ENCODE assay signal across 17 cellular contexts in the genomic region with DNA sequence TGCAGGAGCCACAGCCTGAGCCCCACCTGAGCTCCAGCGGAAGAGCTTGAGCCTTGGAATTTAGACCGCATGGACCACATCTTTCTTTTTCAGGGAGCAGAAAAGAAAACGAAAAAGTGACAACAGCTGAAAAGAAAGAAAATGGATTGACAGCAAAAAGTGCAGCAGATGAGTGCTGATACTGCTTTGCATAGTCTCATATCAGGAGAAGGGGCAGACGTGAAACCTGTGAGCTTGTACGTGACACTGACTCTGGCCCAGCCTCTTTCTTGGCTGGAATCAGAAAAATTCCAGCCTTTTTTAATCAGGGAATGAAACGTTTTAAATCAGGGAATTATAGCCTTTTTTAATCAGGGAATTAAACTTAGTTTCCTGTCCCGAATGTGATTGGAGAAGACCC.
DNase-seq lines count a peak whose midpoint lies in the region; ATAC-seq, FAIRE-seq and TF ChIP-seq lines count a peak whose summit lies in the region.
"Had no signal": no experiment of that assay in that cellular context is flagged by ENCODE, and none has a peak within 500 bp of the region (broad histone marks: within the 10 kb centered on the region; RNA-seq: fewer than 3 reads in every experiment).

No MANE protein-coding gene starts in this region.

- H3K9me2 ChIP-seq in OCI-LY7 (ENCODE audit: insufficient read depth, low read length) = no peaks in the 10 kb centered on the region

- H3K4me3 ChIP-seq in OCI-LY7 (ENCODE audit: low read depth, low read length, poor library complexity, severe bottlenecking) = no peak overlapping the region
- H3K4me3 ChIP-seq: BLaER1 treated with 17β-estradiol and CSF1 and Interleukin-3, amounts not matched to agents 10 nM and 100 nM; GM23338 had no signal

- no peaks in the 10 kb centered on the region for H3K9me3 Mint-ChIP-seq in memory B cell
- H3K9me3 Mint-ChIP-seq: CD8-positive, alpha-beta T cell had no signal

- no peak for TF ChIP-seq POLR2A in GM12891 (IDR thresholded peaks at IDR 0.05; ENCODE audit: low read depth, low read length)

- no peaks in the 10 kb centered on the region for H3K79me2 ChIP-seq in OCI-LY7 (ENCODE audit: insufficient read depth, low read depth, low read length)

- no peaks in the 10 kb centered on the region for H3K36me3 ChIP-seq in OCI-LY7 (ENCODE audit: insufficient read depth, low read length)
- H3K36me3 ChIP-seq: BLaER1 treated with 17β-estradiol and CSF1 and Interleukin-3, amounts not matched to agents 10 nM and 100 nM had no signal

- H3K4me1 Mint-ChIP-seq in memory B cell = peaks cover 6% of the 10 kb centered on the region
- H3K4me1 Mint-ChIP-seq: GM23338 had no signal

- CTCF ChIA-PET in OCI-LY7 (lab: Charles Lee; ENCODE audit: unreplicated experiment) = no interaction called here

- intact Hi-C loops in OCI-LY7 (cut with micrococcal nuclease; ENCODE audit: unreplicated experiment) = no loop called here

- H3K4me1 ChIP-seq in OCI-LY7 (ENCODE audit: insufficient read depth, low read length, poor library complexity, severe bottlenecking) = peaks cover 33% of the 10 kb centered on the region

- peak; percentile 5 for FAIRE-seq in GM12891 (lab: Jason Lieb, UNC)
- FAIRE-seq: H54 had no signal

- peak overlapping the region; percentile 15; the same call in 1 of the 2 replicates for H3K4me2 ChIP-seq in OCI-LY7 (ENCODE audit: low read length)
- H3K4me2 ChIP-seq: BLaER1 treated with 17β-estradiol and CSF1 and Interleukin-3, amounts not matched to agents 10 nM and 100 nM; GM23338 had no signal

- no peak overlapping the region for H3K27ac Mint-ChIP-seq in memory B cell
- H3K27ac Mint-ChIP-seq: B cell; CD8-positive, alpha-beta T cell; GM23338 had no signal

- no peak overlapping the region for H3K27ac ChIP-seq in OCI-LY7 (ENCODE audit: low read depth, low read length, poor library complexity, severe bottlenecking)
- H3K27ac ChIP-seq: BLaER1 treated with 17β-estradiol and CSF1 and Interleukin-3, amounts not matched to agents 10 nM and 100 nM had no signal

- H4K20me1 ChIP-seq in OCI-LY7 (ENCODE audit: insufficient read depth, low read length) = no peaks in the 10 kb centered on the region
- H4K20me1 ChIP-seq: BLaER1 treated with 17β-estradiol and CSF1 and Interleukin-3, amounts not matched to agents 10 nM and 100 nM had no signal

- H2AFZ ChIP-seq in OCI-LY7 (ENCODE audit: low read length) = peak overlapping the region; percentile 71
- H2AFZ ChIP-seq: GM23338 had no signal

- peak overlapping the region; percentile 39 for H3K4me3 Mint-ChIP-seq in memory B cell
- H3K4me3 Mint-ChIP-seq: B cell; CD8-positive, alpha-beta T cell; GM23338 had no signal

- peaks cover 6% of the 10 kb centered on the region for H3K27me3 Mint-ChIP-seq in memory B cell
- H3K27me3 Mint-ChIP-seq: B cell had no signal

- ATAC-seq in GM19351 (IDR thresholded peaks at IDR 0.05; ENCODE audit: unreplicated experiment) (peak; percentile 55), memory B cell (ENCODE audit: low read depth) (no peak), left lobe of liver (no peak)
- ATAC-seq: CD8-positive, alpha-beta T cell; GM23338 had no signal

- H3K36me3 Mint-ChIP-seq in memory B cell = no peaks in the 10 kb centered on the region
- H3K36me3 Mint-ChIP-seq: CD8-positive, alpha-beta T cell had no signal

- no peaks in the 10 kb centered on the region for H3K9me3 ChIP-seq in OCI-LY7 (ENCODE audit: low read length)
- H3K9me3 ChIP-seq: BLaER1 treated with 17β-estradiol and CSF1 and Interleukin-3, amounts not matched to agents 10 nM and 100 nM had no signal

- POLR2A ChIA-PET in OCI-LY7 (lab: Charles Lee) = interaction anchor here (1.2 to 1.7 kb wide), 2 partner anchors 8 to 33 kb away, joined by 5 to 7 read pairs; no protein-coding TSS in a partner anchor

- no peak for DNase-seq in GM12891 (ENCODE audit: insufficient read length, low spot score)
- DNase-seq in OCI-LY7 (ENCODE audit: low spot score) = no peak
- no peak for DNase-seq in memory B cell (ENCODE audit: low spot score in 2 of 2)
- DNase-seq in left lobe of liver (ENCODE audit: low spot score) = no peak
- DNase-seq in epidermal melanocyte (ENCODE audit: insufficient read length, low spot score) = no peak
- no peak for DNase-seq in stimulated activated naive CD4-positive, alpha-beta T cell treated with Interleukin-2 at 50 U/mL for 16 hours (lab: John Stamatoyannopoulos, UW)
- no peak for DNase-seq in SKM-1 treated with dmso at 0.1 percent for 144 hours (lab: John Stamatoyannopoulos, UW; ENCODE audit: unreplicated experiment)
- DNase-seq: Calu3; CD8-positive, alpha-beta T cell; DMS79 treated with DMSO at 0.1 percent for 48 hours; EL; HCEC 1CT had no signal

- BruUV-seq in OCI-LY7 (replicated peaks; lab: Mats Ljungman, UMichigan) = no TSS peak

- TF ChIP-seq CTCF in OCI-LY7 (conservative IDR thresholded peaks at IDR 0.05; ENCODE audit: low read length) = no peak

TF ChIP-seq in GM12891, 5 proteins besides CTCF, POLR2A, EP300 and RAD21:
- peak; percentile 62; the same call in 1 of the 2 replicates for TF ChIP-seq POU2F2 (IDR thresholded peaks at IDR 0.05; ENCODE audit: low read depth, low read length)
- TF ChIP-seq SPI1 (IDR thresholded peaks at IDR 0.05; ENCODE audit: low read depth, low read length) = no peak
